Comparison of ENCODE assay signal across 11 cellular contexts in genomic region chr7:34277016-34277800, GRCh38.
A peak's percentile ranks its signal among the peaks of the same experiment; 100 is the strongest.
DNase-seq lines count a peak whose midpoint lies in the region; ATAC-seq, FAIRE-seq and TF ChIP-seq lines count a peak whose summit lies in the region.
"Had no signal": no experiment of that assay in that cellular context is flagged by ENCODE, and none has a peak within 500 bp of the region (broad histone marks: within the 10 kb centered on the region; RNA-seq: fewer than 3 reads in every experiment).

No MANE protein-coding gene starts in this region.

- no peak for FAIRE-seq in HTR-8/SVneo (lab: Jason Lieb, UNC)

- H3K9me3 ChIP-seq in MG63: no peaks in the 10 kb centered on the region

- H3K27me3 Mint-ChIP-seq in glutamatergic neuron (ENCODE audit: unreplicated experiment): no peaks in the 10 kb centered on the region

- H3K27ac Mint-ChIP-seq in glutamatergic neuron (ENCODE audit: unreplicated experiment): no peak overlapping the region

- H3K4me3 ChIP-seq in MG63: no peak overlapping the region
- no peak overlapping the region for H3K4me3 ChIP-seq in cardiac fibroblast (replicated peaks in 1 of 2; ENCODE audit: low read depth in 2 of 2, low read length in 2 of 2)
- H3K4me3 ChIP-seq: suprapubic skin had no signal

- peak; percentile 84 for ATAC-seq in GM21529 (IDR thresholded peaks at IDR 0.05; ENCODE audit: unreplicated experiment)
- ATAC-seq in left ventricle myocardium superior: no peak

- H3K4me3 Mint-ChIP-seq in glutamatergic neuron (ENCODE audit: unreplicated experiment): no peak overlapping the region

- TF ChIP-seq CTCF in cardiac fibroblast (IDR thresholded peaks at IDR 0.05; ENCODE audit: low read depth, low read length) (no peak), glutamatergic neuron (IDR thresholded peaks at IDR 0.05; ENCODE audit: partially characterized antibody, unreplicated experiment) (no peak)

- peak; percentile 86 for DNase-seq in ELR (ENCODE audit: low read depth)
- peak; percentile 1 for DNase-seq in MG63
- DNase-seq in cardiac fibroblast (ENCODE audit: low read depth in 2 of 2): peak; percentile 82 to 89
- DNase-seq in HTR-8/SVneo (ENCODE audit: insufficient read length, low spot score): no peak
- no peak for DNase-seq in left ventricle myocardium superior
- no peak for DNase-seq in activated CD8-positive, alpha-beta memory T cell treated with anti-CD3 and anti-CD28 coated beads, Interleukin-2, amount 50 U/mL, for 48 hours
- no peak for DNase-seq in glutamatergic neuron
- DNase-seq: activated CD4-positive, alpha-beta T cell treated with anti-CD3 and anti-CD28 coated beads for 4 hours; DMS79 had no signal

- H3K36me3 ChIP-seq in MG63: no peaks in the 10 kb centered on the region
- H3K36me3 ChIP-seq: suprapubic skin had no signal

- no peaks in the 10 kb centered on the region for H3K9me3 Mint-ChIP-seq in glutamatergic neuron (ENCODE audit: unreplicated experiment)

- intact Hi-C loops in left ventricle myocardium superior (cut with micrococcal nuclease): no loop called here

- no peaks in the 10 kb centered on the region for H3K36me3 Mint-ChIP-seq in glutamatergic neuron (ENCODE audit: unreplicated experiment)

- no peaks in the 10 kb centered on the region for H3K4me1 Mint-ChIP-seq in glutamatergic neuron (ENCODE audit: low read depth, unreplicated experiment)

- H3K27me3 ChIP-seq in MG63: no peaks in the 10 kb centered on the region
- H3K27me3 ChIP-seq: suprapubic skin had no signal

Comparison
In these comparisons a context has a peak if more than half of its experiments do, and no peak if none do; other contexts are left out.
1. DNase-seq: peak in ELR (single experiment), MG63 (single experiment) and cardiac fibroblast (2 of 2); none in HTR-8/SVneo (single experiment), left ventricle myocardium superior (single experiment), activated CD8-positive, alpha-beta memory T cell treated with anti-CD3 and anti-CD28 coated beads, Interleukin-2, amount 50 U/mL, for 48 hours (single experiment) and glutamatergic neuron (single experiment).